ENCODE assay signal across 1 cellular context in the genomic region with DNA sequence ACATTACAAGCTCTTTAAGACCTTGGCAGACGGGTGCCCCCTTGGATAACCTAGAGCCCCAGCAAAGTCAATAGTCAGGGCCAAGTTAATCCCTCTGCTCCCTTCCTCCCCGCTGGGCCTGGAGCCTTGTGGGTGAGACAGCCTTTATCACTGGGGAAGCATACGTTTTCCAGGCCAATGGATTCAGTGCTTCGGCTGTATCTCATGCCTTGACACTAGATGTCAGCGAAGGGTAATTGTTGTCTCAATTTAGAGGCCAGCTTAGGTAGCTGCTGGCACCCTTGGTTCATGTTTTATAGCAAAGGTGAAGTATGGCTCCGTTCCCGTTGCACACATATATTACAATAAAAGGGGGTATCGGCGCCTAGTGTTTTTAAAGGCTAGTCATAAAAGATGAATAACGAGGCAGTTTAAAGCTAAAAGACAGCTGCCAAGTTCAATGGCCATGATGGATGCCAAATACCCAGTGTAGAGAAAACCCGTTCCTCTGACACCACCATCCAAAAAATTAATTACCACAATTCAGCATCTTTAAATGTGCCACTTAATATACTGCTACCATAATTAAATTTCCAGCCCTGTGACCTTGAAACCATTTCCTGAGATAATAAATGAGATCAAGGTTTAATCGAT.
TF ChIP-seq lines count a peak whose summit lies in the region.

No MANE protein-coding gene starts in this region.

TF ChIP-seq in HEK293, 187 proteins besides CTCF, POLR2A, EP300 and RAD21 (continued from another document):
- TF ChIP-seq ZNF23 (tag by site-specific recombination; IDR thresholded peaks at IDR 0.05; ENCODE audit: borderline replicate concordance) = no peak
- peak; percentile 17; the same call in 1 of the 2 replicates for TF ChIP-seq ZXDB (tag by site-specific recombination; IDR thresholded peaks at IDR 0.05)
- peak; percentile 52; the same call in 1 of the 2 replicates for TF ChIP-seq ZBTB17 (tag by site-specific recombination; IDR thresholded peaks at IDR 0.05)
- TF ChIP-seq WT1 (tag by site-specific recombination; IDR thresholded peaks at IDR 0.05) = 0 out of 2 replicates have a peak, but pooled peaks have one; percentile 11
- TF ChIP-seq, protein P1, sequence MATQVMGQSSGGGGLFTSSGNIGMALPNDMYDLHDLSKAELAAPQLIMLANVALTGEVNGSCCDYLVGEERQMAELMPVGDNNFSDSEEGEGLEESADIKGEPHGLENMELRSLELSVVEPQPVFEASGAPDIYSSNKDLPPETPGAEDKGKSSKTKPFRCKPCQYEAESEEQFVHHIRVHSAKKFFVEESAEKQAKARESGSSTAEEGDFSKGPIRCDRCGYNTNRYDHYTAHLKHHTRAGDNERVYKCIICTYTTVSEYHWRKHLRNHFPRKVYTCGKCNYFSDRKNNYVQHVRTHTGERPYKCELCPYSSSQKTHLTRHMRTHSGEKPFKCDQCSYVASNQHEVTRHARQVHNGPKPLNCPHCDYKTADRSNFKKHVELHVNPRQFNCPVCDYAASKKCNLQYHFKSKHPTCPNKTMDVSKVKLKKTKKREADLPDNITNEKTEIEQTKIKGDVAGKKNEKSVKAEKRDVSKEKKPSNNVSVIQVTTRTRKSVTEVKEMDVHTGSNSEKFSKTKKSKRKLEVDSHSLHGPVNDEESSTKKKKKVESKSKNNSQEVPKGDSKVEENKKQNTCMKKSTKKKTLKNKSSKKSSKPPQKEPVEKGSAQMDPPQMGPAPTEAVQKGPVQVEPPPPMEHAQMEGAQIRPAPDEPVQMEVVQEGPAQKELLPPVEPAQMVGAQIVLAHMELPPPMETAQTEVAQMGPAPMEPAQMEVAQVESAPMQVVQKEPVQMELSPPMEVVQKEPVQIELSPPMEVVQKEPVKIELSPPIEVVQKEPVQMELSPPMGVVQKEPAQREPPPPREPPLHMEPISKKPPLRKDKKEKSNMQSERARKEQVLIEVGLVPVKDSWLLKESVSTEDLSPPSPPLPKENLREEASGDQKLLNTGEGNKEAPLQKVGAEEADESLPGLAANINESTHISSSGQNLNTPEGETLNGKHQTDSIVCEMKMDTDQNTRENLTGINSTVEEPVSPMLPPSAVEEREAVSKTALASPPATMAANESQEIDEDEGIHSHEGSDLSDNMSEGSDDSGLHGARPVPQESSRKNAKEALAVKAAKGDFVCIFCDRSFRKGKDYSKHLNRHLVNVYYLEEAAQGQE (tag by site-specific recombination; IDR thresholded peaks at IDR 0.05) = no peak
